Comparison of ENCODE assay signal across 8 cellular contexts in the genomic region with DNA sequence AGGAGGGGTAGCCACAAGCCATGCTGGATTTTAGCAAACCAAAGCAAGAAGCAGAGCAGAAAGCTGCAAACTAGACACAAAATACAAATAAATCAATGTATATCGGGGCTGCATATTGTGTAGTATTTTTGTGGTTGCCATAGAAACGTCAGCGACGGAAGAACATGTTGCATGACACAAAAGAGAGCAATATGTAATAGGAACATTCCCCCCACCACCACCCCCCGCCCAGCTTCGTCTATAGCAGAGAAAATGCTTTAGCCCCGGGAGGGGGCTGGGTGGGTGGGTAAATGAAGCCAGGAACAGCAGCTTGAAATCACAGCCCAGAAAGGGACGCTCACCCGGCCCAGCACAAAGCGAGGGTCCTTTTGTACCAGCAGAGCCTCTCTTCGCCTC. TPM values are rescaled to one million over a fixed set of nuclear protein-coding genes. Genes with fewer than 3 reads are reported as not detected.
DNase-seq lines count a peak whose midpoint lies in the region; ATAC-seq and TF ChIP-seq lines count a peak whose summit lies in the region.

No MANE protein-coding gene starts in this region.

- intact Hi-C loops in Right ventricle myocardium inferior (cut with DNase I) = loop anchor here (10.0 kb wide), 1 partner anchor 279 kb away; the partner anchor contains the start of gene MAP3K4
- intact Hi-C loops in cardiac septum (cut with DNase I) = no loop called here
- intact Hi-C loops in esophagus muscularis mucosa (cut with DNase I) = no loop called here

- H3K36me3 ChIP-seq in esophagus muscularis mucosa (no peaks in the 10 kb centered on the region), neural progenitor cell (no peaks in the 10 kb centered on the region)

- ATAC-seq in Right ventricle myocardium inferior = peak; percentile 18

- peaks cover 43% of the 10 kb centered on the region for H4K20me1 ChIP-seq in neural progenitor cell (ENCODE audit: low read depth)

- H3K4me1 Mint-ChIP-seq in neural progenitor cell = peaks cover 30% of the 10 kb centered on the region

- H3K4me3 ChIP-seq in esophagus muscularis mucosa = peak overlapping the region; percentile 69 to 79 (median 74)
- H3K4me3 ChIP-seq in neural progenitor cell = peak overlapping the region; percentile 94

- TF ChIP-seq POLR2A in esophagus muscularis mucosa (IDR thresholded peaks at IDR 0.05; ENCODE audit: low read depth) = no peak

- peaks cover 36% of the 10 kb centered on the region for H3F3A ChIP-seq in neural progenitor cell (ENCODE audit: low read depth)

- peaks cover 7% of the 10 kb centered on the region for H3K9me3 Mint-ChIP-seq in neural progenitor cell

- peak overlapping the region; percentile 100 for H3K27ac Mint-ChIP-seq in neural progenitor cell

- 0% methylated on average over 10 of the region's 11 CpGs for WGBS in esophagus muscularis mucosa

- peak overlapping the region; percentile 36 for H3K9ac ChIP-seq in neural progenitor cell

- no peak for TF ChIP-seq CTCF in esophagus muscularis mucosa (IDR thresholded peaks at IDR 0.05)
- no peak for TF ChIP-seq CTCF in neural progenitor cell (IDR thresholded peaks at IDR 0.05)

- H3K27ac ChIP-seq in esophagus muscularis mucosa (replicated peaks in 1 of 4) = peak overlapping the region; percentile 80 to 83 (median 81)
- peak overlapping the region; percentile 88 for H3K27ac ChIP-seq in neural progenitor cell

- H3K9me3 ChIP-seq in esophagus muscularis mucosa (no peaks in the 10 kb centered on the region), neural progenitor cell (ENCODE audit: low read depth) (no peaks in the 10 kb centered on the region)

- H2AFZ ChIP-seq in neural progenitor cell (replicated peaks) = no peak overlapping the region

- H3K79me2 ChIP-seq in neural progenitor cell (ENCODE audit: low read depth) = peaks cover 50% of the 10 kb centered on the region

- H3K4me1 ChIP-seq in esophagus muscularis mucosa = peaks cover 0 to 35% (median 28%) of the 10 kb centered on the region in 4 donors
- H3K4me1 ChIP-seq in neural progenitor cell = peaks cover 37% of the 10 kb centered on the region

- H3K4me3 Mint-ChIP-seq in neural progenitor cell = peak overlapping the region; percentile 95

- H3K4me2 ChIP-seq in neural progenitor cell = peak overlapping the region; percentile 82

- H3K27me3 ChIP-seq in esophagus muscularis mucosa (no peaks in the 10 kb centered on the region), neural progenitor cell (no peaks in the 10 kb centered on the region)

- H3K27me3 Mint-ChIP-seq in neural progenitor cell (ENCODE audit: insufficient read depth, low read depth) = no peaks in the 10 kb centered on the region

- DNase-seq in Right ventricle myocardium inferior (ENCODE audit: missing footprints) (no peak), cardiac septum (ENCODE audit: low spot score) (no peak), MV-4-11 (lab: John Stamatoyannopoulos, UW) (peak; percentile 18), esophagus muscularis mucosa (ENCODE audit: extremely low spot score) (peak; percentile 91), neural progenitor cell (ENCODE audit: low spot score) (no peak), epidermal melanocyte (ENCODE audit: insufficient read length, low spot score) (no peak), GM03348 (ENCODE audit: low spot score) (no peak)
- peak; percentile 34 for DNase-seq in activated CD8-positive, alpha-beta memory T cell treated with anti-CD3 and anti-CD28 coated beads, Interleukin-2, amount 50 U/mL, for 1 hour (ENCODE audit: extremely low read depth)

- TF ChIP-seq EP300 in esophagus muscularis mucosa (IDR thresholded peaks at IDR 0.05) = no peak

- peaks cover 26% of the 10 kb centered on the region for H3K36me3 Mint-ChIP-seq in neural progenitor cell

RNA-seq across cellular contexts. Expression of gene AGPAT4, which starts 0.5 kb away (rescaled TPM):
- 2.4 TPM for total RNA-seq in Right ventricle myocardium inferior
- total RNA-seq in cardiac septum = 1.6 TPM
- 10 to 100 TPM in 2 of 4 donors, 1 to 10 TPM in 2; 7.9 to 12.6 (median 10.0) TPM for total RNA-seq in esophagus muscularis mucosa
- total RNA-seq in neural progenitor cell (ENCODE audit: low replicate concordance) = 30.5 and 34.5 TPM in 2 replicates

Comparison
In these comparisons a context has a peak if more than half of its experiments do, and no peak if none do; other contexts are left out.
1. DNase-seq: peak in MV-4-11 (single experiment), activated CD8-positive, alpha-beta memory T cell treated with anti-CD3 and anti-CD28 coated beads, Interleukin-2, amount 50 U/mL, for 1 hour (single experiment) and esophagus muscularis mucosa (single experiment); none in Right ventricle myocardium inferior (single experiment), cardiac septum (single experiment), neural progenitor cell (single experiment), epidermal melanocyte (single experiment) and GM03348 (single experiment).